17 cellular contexts compared by ENCODE assay signal in the genomic region with DNA sequence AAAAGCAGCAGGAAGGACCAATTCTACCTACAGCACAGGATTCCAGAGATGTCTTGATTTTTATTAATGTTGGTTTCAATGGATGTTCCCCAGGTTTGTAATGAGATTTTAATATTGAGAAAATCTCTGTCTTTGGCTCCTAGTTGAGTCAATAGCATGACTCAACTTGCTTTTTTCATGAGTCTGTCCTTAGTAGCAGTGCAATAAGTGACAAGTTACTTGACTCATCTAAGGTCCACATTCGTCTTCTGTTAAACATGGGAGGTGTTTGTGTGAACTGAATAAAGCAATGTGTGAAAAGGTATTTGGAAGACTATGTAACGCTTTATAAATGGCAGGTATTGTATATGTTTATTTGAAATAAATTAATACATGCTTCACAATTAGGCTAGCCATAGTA.
DNase-seq lines count a peak whose midpoint lies in the region; ATAC-seq, FAIRE-seq and TF ChIP-seq lines count a peak whose summit lies in the region.
"Had no signal": no experiment of that assay in that cellular context is flagged by ENCODE, and none has a peak within 500 bp of the region (broad histone marks: within the 10 kb centered on the region; RNA-seq: fewer than 3 reads in every experiment).

No MANE protein-coding gene starts in this region.

- H3K4me3 ChIP-seq in PC-3 (ENCODE audit: low read length) (no peak overlapping the region), bronchial epithelial cell (ENCODE audit: low read depth, low read length) (no peak overlapping the region), gastroesophageal sphincter (no peak overlapping the region), GM23338 (no peak overlapping the region)
- H3K4me3 ChIP-seq: BLaER1 treated with 17β-estradiol and CSF1 and Interleukin-3, amounts not matched to agents 10 nM and 100 nM; SJSA1 had no signal

- no peak overlapping the region for H3K27ac ChIP-seq in PC-3 (ENCODE audit: low read length)
- H3K27ac ChIP-seq in gastroesophageal sphincter, result peak overlapping the region in 1 of 4 donors; percentile 22
- H3K27ac ChIP-seq in GM23338 (ENCODE audit: low read depth), result no peak overlapping the region
- H3K27ac ChIP-seq: BLaER1 treated with 17β-estradiol and CSF1 and Interleukin-3, amounts not matched to agents 10 nM and 100 nM; SJSA1 had no signal

- H3K27ac Mint-ChIP-seq in GM23338, result no peak overlapping the region
- H3K27ac Mint-ChIP-seq: CD8-positive, alpha-beta T cell; H9 had no signal

- H3K4me2 ChIP-seq in PC-3 (ENCODE audit: low read length) (0 out of 2 replicates have a peak overlapping the region, but pooled peaks have one; percentile 5), GM23338 (no peak overlapping the region)
- H3K4me2 ChIP-seq: BLaER1 treated with 17β-estradiol and CSF1 and Interleukin-3, amounts not matched to agents 10 nM and 100 nM had no signal

- DNase-seq in HCEC 1CT, result peak; percentile 27
- DNase-seq in PC-3, result peak; percentile 59
- DNase-seq in bronchial epithelial cell (ENCODE audit: low read depth), result peak; percentile 54
- DNase-seq in activated gamma-delta T cell (lab: John Stamatoyannopoulos, UW), result no peak
- DNase-seq in GM23338 (ENCODE audit: low spot score), result no peak
- DNase-seq: Calu3; CD8-positive, alpha-beta T cell; H9; NCI-H1105; NCI-H1694; NCI-H510A treated with DMSO at 0.1 percent for 48 hours; NCI-H774; RPMI8226 had no signal

- TF ChIP-seq POLR2A in gastroesophageal sphincter (IDR thresholded peaks at IDR 0.05), result no peak

- H3K9me3 ChIP-seq in PC-3 (ENCODE audit: low read length) (no peaks in the 10 kb centered on the region), gastroesophageal sphincter (no peaks in the 10 kb centered on the region)
- H3K9me3 ChIP-seq: BLaER1 treated with 17β-estradiol and CSF1 and Interleukin-3, amounts not matched to agents 10 nM and 100 nM; SJSA1 had no signal

- H3K9me3 Mint-ChIP-seq in GM23338, result peaks cover 4% of the 10 kb centered on the region; the same call in 1 of the 3 replicates

- BruUV-seq in PC-3 (replicated peaks; lab: Mats Ljungman, UMichigan), result no TSS peak

- peak; percentile 23 for FAIRE-seq in bronchial epithelial cell (lab: Jason Lieb, UNC)

- no peaks in the 10 kb centered on the region for H3K79me2 ChIP-seq in PC-3 (ENCODE audit: low read length)
- no peaks in the 10 kb centered on the region for H3K79me2 ChIP-seq in GM23338 (replicated peaks; ENCODE audit: insufficient read depth)

- intact Hi-C loops in PC-3 (cut with micrococcal nuclease), result no loop called here

- no peak overlapping the region for H2AFZ ChIP-seq in PC-3 (ENCODE audit: low read length)
- no peak overlapping the region for H2AFZ ChIP-seq in GM23338

- ATAC-seq in PC-3 (peak; percentile 46; the same call in 1 of the 2 replicates), gastroesophageal sphincter (peak; percentile 48), GM23338 (no peak), GM19397 (IDR thresholded peaks at IDR 0.05; ENCODE audit: unreplicated experiment) (no peak)
- ATAC-seq: CD8-positive, alpha-beta T cell had no signal

- H3K36me3 Mint-ChIP-seq in GM23338 (ENCODE audit: low read depth), result no peaks in the 10 kb centered on the region; the same call in 1 of the 3 replicates
- H3K36me3 Mint-ChIP-seq: CD8-positive, alpha-beta T cell had no signal

- peaks cover 5% of the 10 kb centered on the region for H3K27me3 Mint-ChIP-seq in GM23338 (ENCODE audit: insufficient read depth, low read depth, poor library complexity)

- H3K36me3 ChIP-seq in PC-3 (ENCODE audit: low read depth, low read length) (no peaks in the 10 kb centered on the region), bronchial epithelial cell (ENCODE audit: control insufficient read depth, insufficient read depth, low read length) (no peaks in the 10 kb centered on the region), gastroesophageal sphincter (no peaks in the 10 kb centered on the region), GM23338 (ENCODE audit: insufficient read depth) (no peaks in the 10 kb centered on the region)
- H3K36me3 ChIP-seq: BLaER1 treated with 17β-estradiol and CSF1 and Interleukin-3, amounts not matched to agents 10 nM and 100 nM; SJSA1 had no signal

- POLR2A ChIA-PET in PC-3 (lab: Charles Lee; ENCODE audit: unreplicated experiment), result no interaction called here

- H3K4me3 Mint-ChIP-seq in GM23338, result no peak overlapping the region
- H3K4me3 Mint-ChIP-seq: CD8-positive, alpha-beta T cell; H9 had no signal

- TF ChIP-seq EP300 in gastroesophageal sphincter (IDR thresholded peaks at IDR 0.05), result no peak

- H4K20me1 ChIP-seq in PC-3 (ENCODE audit: low read length) (no peaks in the 10 kb centered on the region), GM23338 (replicated peaks; ENCODE audit: insufficient read depth) (no peaks in the 10 kb centered on the region)
- H4K20me1 ChIP-seq: BLaER1 treated with 17β-estradiol and CSF1 and Interleukin-3, amounts not matched to agents 10 nM and 100 nM had no signal

- H3K27me3 ChIP-seq in PC-3 (ENCODE audit: low read length), result no peaks in the 10 kb centered on the region
- no peaks in the 10 kb centered on the region for H3K27me3 ChIP-seq in bronchial epithelial cell (ENCODE audit: control insufficient read depth, insufficient read depth, low read length)
- no peaks in the 10 kb centered on the region for H3K27me3 ChIP-seq in gastroesophageal sphincter
- H3K27me3 ChIP-seq in GM23338 (ENCODE audit: insufficient read depth), result no peaks in the 10 kb centered on the region
- H3K27me3 ChIP-seq: BLaER1 treated with 17β-estradiol and CSF1 and Interleukin-3, amounts not matched to agents 10 nM and 100 nM; SJSA1 had no signal

- H3K9me2 ChIP-seq in PC-3 (replicated peaks; ENCODE audit: low read length) (no peaks in the 10 kb centered on the region), GM23338 (ENCODE audit: insufficient read depth) (peaks cover 3% of the 10 kb centered on the region; the same call in 1 of the 2 replicates)

- H3F3A ChIP-seq in PC-3 (ENCODE audit: low read length, unreplicated experiment) (no peaks in the 10 kb centered on the region), GM23338 (replicated peaks; ENCODE audit: low read depth) (no peaks in the 10 kb centered on the region)

- no peaks in the 10 kb centered on the region for H3K4me1 Mint-ChIP-seq in GM23338
- H3K4me1 Mint-ChIP-seq: H9 had no signal

- H3K4me1 ChIP-seq in PC-3 (ENCODE audit: insufficient read depth, low read length) (peaks cover 19% of the 10 kb centered on the region), gastroesophageal sphincter (peaks cover 0 to 21% (median 0%) of the 10 kb centered on the region in 3 donors), GM23338 (ENCODE audit: insufficient read depth) (no peaks in the 10 kb centered on the region)
- H3K4me1 ChIP-seq: BLaER1 treated with 17β-estradiol and CSF1 and Interleukin-3, amounts not matched to agents 10 nM and 100 nM; SJSA1 had no signal

- no peak overlapping the region for H3K9ac ChIP-seq in PC-3 (ENCODE audit: low read length)
- H3K9ac ChIP-seq: BLaER1 treated with 17β-estradiol and CSF1 and Interleukin-3, amounts not matched to agents 10 nM and 100 nM had no signal

- TF ChIP-seq CTCF in PC-3 (conservative IDR thresholded peaks at IDR 0.05; ENCODE audit: low read depth, low read length), result no peak
- no peak for TF ChIP-seq CTCF in bronchial epithelial cell (IDR thresholded peaks at IDR 0.05; ENCODE audit: insufficient read depth, low read length, severe bottlenecking)
- no peak for TF ChIP-seq CTCF in gastroesophageal sphincter (IDR thresholded peaks at IDR 0.05)
- TF ChIP-seq CTCF in GM23338 (conservative IDR thresholded peaks at IDR 0.05; ENCODE audit: low read depth in 2 of 2), result no peak

- WGBS in gastroesophageal sphincter (ENCODE audit: low coverage in 1 of 2), 2 donors, result 70 to 71% methylated on average over 2 of the region's 2 CpGs

- CTCF ChIA-PET in PC-3 (lab: Charles Lee), result no interaction called here

TF ChIP-seq in GM23338, 12 proteins besides CTCF, POLR2A, EP300 and RAD21 (continues in another document):
- TF ChIP-seq POLR2AphosphoS5 (IDR thresholded peaks at IDR 0.05; ENCODE audit: low read depth) (no peak), ETS1 (IDR thresholded peaks at IDR 0.05) (no peak), NANOG (IDR thresholded peaks at IDR 0.05; ENCODE audit: borderline replicate concordance) (no peak), JUNB (IDR thresholded peaks at IDR 0.05; ENCODE audit: unreplicated experiment) (no peak), CREB1 (CRISPR knock-in tag; IDR thresholded peaks at IDR 0.05; ENCODE audit: low read depth) (no peak), EZH2phosphoT487 (IDR thresholded peaks at IDR 0.05; ENCODE audit: unreplicated experiment) (no peak), ZNF114 (CRISPR knock-in tag; IDR thresholded peaks at IDR 0.05) (no peak), ZNF331 (CRISPR knock-in tag; IDR thresholded peaks at IDR 0.05; ENCODE audit: low read depth) (no peak)

Comparison
In these comparisons a context has a peak if more than half of its experiments do, and no peak if none do; other contexts are left out.
1. DNase-seq: peak in HCEC 1CT (single experiment), PC-3 (single experiment) and bronchial epithelial cell (single experiment); none in activated gamma-delta T cell (single experiment) and GM23338 (single experiment).
2. ATAC-seq: peak in PC-3 (single experiment) and gastroesophageal sphincter (single experiment); none in GM23338 (single experiment) and GM19397 (single experiment).